8 cellular contexts compared by ENCODE assay signal in genomic region chr4:139633661-139634060, GRCh38. TPM values are rescaled to one million over a fixed set of nuclear protein-coding genes. Genes with fewer than 3 reads are reported as not detected.
DNase-seq lines count a peak whose midpoint lies in the region; ATAC-seq, FAIRE-seq and TF ChIP-seq lines count a peak whose summit lies in the region.

No MANE protein-coding gene starts in this region.

- H2AFZ ChIP-seq in OCI-LY7 (ENCODE audit: low read length) (no peak overlapping the region), parathyroid adenoma (peak overlapping the region; percentile 89)

- H3K4me2 ChIP-seq in OCI-LY7 (ENCODE audit: low read length), result no peak overlapping the region
- peak overlapping the region; percentile 70 for H3K4me2 ChIP-seq in parathyroid adenoma (ENCODE audit: low read length)

- BruUV-seq in OCI-LY7 (replicated peaks; lab: Mats Ljungman, UMichigan), result no TSS peak

- H3K27ac ChIP-seq in OCI-LY7 (ENCODE audit: low read depth, low read length, poor library complexity, severe bottlenecking), result no peak overlapping the region
- peak overlapping the region; percentile 54 for H3K27ac ChIP-seq in parathyroid adenoma

- no peak overlapping the region for H3K9ac ChIP-seq in parathyroid adenoma

- CTCF ChIA-PET in GM10248 (lab: Yijun Ruan, JAX), result interaction anchor here (1.6 kb wide), 1 partner anchor 14 kb away, joined by 7 read pairs; no protein-coding TSS in a partner anchor
- CTCF ChIA-PET in OCI-LY7 (lab: Charles Lee; ENCODE audit: unreplicated experiment), result no interaction called here

- no peaks in the 10 kb centered on the region for H3K9me3 ChIP-seq in OCI-LY7 (ENCODE audit: low read length)
- H3K9me3 ChIP-seq in parathyroid adenoma (ENCODE audit: control insufficient read depth, low read length), result no peaks in the 10 kb centered on the region

- POLR2A ChIA-PET in GM10248 (lab: Yijun Ruan, JAX) (no interaction called here), OCI-LY7 (lab: Charles Lee) (no interaction called here)

- TF ChIP-seq CTCF in GM10248 (IDR thresholded peaks at IDR 0.05; ENCODE audit: control extremely low read depth, extremely low read depth, low read depth, missing control alignments), result peak; percentile 10
- TF ChIP-seq CTCF in OCI-LY7 (conservative IDR thresholded peaks at IDR 0.05; ENCODE audit: low read length), result peak; percentile 53
- TF ChIP-seq CTCF in foreskin fibroblast (IDR thresholded peaks at IDR 0.05; ENCODE audit: low read depth, low read length), result peak; percentile 34
- peak; percentile 56 for TF ChIP-seq CTCF in parathyroid adenoma (IDR thresholded peaks at IDR 0.05)

- ATAC-seq in HG02798 (IDR thresholded peaks at IDR 0.05; ENCODE audit: poor library complexity, unreplicated experiment), result no peak

- H3K79me2 ChIP-seq in OCI-LY7 (ENCODE audit: insufficient read depth, low read depth, low read length) (no peaks in the 10 kb centered on the region), parathyroid adenoma (no peaks in the 10 kb centered on the region)

- intact Hi-C loops in OCI-LY7 (cut with micrococcal nuclease; ENCODE audit: unreplicated experiment), result no loop called here

- DNase-seq in GM10248 (ENCODE audit: extremely low spot score) (no peak), OCI-LY7 (ENCODE audit: low spot score) (no peak), foreskin fibroblast (peak in 1 of 2 donors; percentile 57), GOT3 (lab: John Stamatoyannopoulos, UW) (no peak), SIG-M5 treated with dmso at 0.1 percent for 504 hours (lab: John Stamatoyannopoulos, UW; ENCODE audit: unreplicated experiment) (no peak), RCC 7860 (ENCODE audit: low spot score) (no peak)

- H4K20me1 ChIP-seq in OCI-LY7 (ENCODE audit: insufficient read depth, low read length), result no peaks in the 10 kb centered on the region

- FAIRE-seq in RCC 7860 (lab: Jason Lieb, UNC), result no peak

- no peaks in the 10 kb centered on the region for H3K27me3 ChIP-seq in parathyroid adenoma (ENCODE audit: control insufficient read depth, insufficient read depth, low read length)

- H3K4me3 ChIP-seq in OCI-LY7 (ENCODE audit: low read depth, low read length, poor library complexity, severe bottlenecking) (no peak overlapping the region), foreskin fibroblast (ENCODE audit: low read depth in 1 of 2, low read length in 2 of 2) (no peak overlapping the region), parathyroid adenoma (ENCODE audit: low read depth, low read length) (peak overlapping the region; percentile 35)

- H3K36me3 ChIP-seq in OCI-LY7 (ENCODE audit: insufficient read depth, low read length), result no peaks in the 10 kb centered on the region
- no peaks in the 10 kb centered on the region for H3K36me3 ChIP-seq in parathyroid adenoma (ENCODE audit: control insufficient read depth, insufficient read depth, low read length)

- H3K4me1 ChIP-seq in OCI-LY7 (ENCODE audit: insufficient read depth, low read length, poor library complexity, severe bottlenecking), result no peaks in the 10 kb centered on the region
- peaks cover 7% of the 10 kb centered on the region for H3K4me1 ChIP-seq in parathyroid adenoma

- H3K9me2 ChIP-seq in OCI-LY7 (ENCODE audit: insufficient read depth, low read length), result no peaks in the 10 kb centered on the region

RNA-seq across cellular contexts. Expression of gene MGST2, which starts 32.0 kb away (rescaled TPM):
- total RNA-seq in OCI-LY7 (2014; rRNA removed; shearing (Covaris generic)), result 9.3 and 11.7 TPM in 2 replicates
- total RNA-seq in OCI-LY7 (2022), result 4.7 and 7.6 TPM in 2 replicates
